Comparison of ENCODE assay signal across 1 cellular context in the genomic region with DNA sequence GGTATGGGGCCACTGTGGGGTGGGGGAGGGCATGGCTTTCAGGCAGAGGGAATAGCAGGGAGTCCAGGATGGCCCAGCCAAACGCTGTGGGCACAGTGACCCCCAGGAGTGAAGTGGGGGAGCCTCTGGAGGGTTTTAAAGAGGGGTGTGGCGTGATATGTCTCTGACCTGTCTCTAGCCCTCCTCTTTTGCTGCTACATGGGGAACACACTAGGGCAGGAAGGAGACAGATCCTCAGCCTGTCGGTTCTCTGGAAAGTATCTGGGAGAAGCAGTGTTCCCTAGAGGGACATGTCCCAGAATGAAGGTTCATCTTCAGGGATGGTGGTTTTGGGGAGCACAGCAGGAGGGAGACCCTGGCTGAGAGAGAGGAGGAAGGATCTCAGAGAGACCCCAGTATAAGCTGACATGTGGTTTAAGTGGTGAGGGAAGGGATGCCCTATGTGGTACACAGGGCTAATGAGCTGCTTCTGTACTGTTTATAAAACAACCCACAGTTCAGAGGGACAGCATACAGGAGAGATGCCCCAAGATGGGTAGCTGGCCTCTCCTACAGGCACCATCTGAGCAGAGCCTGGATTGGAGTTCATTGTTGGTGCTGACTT.
TF ChIP-seq lines count a peak whose summit lies in the region.

No MANE protein-coding gene starts in this region.

TF ChIP-seq in GM23338, 12 proteins besides CTCF, POLR2A, EP300 and RAD21 (continued from another document):
- TF ChIP-seq, protein P1, sequence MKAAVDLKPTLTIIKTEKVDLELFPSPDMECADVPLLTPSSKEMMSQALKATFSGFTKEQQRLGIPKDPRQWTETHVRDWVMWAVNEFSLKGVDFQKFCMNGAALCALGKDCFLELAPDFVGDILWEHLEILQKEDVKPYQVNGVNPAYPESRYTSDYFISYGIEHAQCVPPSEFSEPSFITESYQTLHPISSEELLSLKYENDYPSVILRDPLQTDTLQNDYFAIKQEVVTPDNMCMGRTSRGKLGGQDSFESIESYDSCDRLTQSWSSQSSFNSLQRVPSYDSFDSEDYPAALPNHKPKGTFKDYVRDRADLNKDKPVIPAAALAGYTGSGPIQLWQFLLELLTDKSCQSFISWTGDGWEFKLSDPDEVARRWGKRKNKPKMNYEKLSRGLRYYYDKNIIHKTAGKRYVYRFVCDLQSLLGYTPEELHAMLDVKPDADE (IDR thresholded peaks at IDR 0.05): no peak
- TF ChIP-seq POLR2AphosphoS5 (IDR thresholded peaks at IDR 0.05; ENCODE audit: low read depth): no peak
TF ChIP-seq in GM23338: peak in this region for 0.
